In the genomic region with DNA sequence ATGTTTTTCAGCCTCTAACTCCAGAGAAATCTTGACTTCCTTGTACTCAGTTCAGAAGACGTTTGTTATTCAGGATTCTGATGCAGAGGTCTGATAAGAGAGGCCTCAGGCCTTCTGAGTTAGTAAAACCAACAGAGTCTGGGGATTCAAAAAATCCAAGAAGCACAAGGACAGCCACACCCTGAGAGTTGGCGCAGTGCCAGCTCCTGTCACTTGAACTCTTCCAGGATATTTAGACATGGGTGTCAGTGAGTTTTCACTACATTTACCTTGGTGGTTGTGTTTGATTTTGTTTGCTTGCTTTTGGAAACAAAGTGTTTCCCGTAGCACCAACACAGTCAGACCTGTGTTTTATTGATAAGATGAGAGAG, we compare ENCODE assay signal across 12 cellular contexts. TPM values are rescaled to one million over a fixed set of nuclear protein-coding genes. Genes with fewer than 3 reads are reported as not detected.
DNase-seq lines count a peak whose midpoint lies in the region; ATAC-seq, FAIRE-seq and TF ChIP-seq lines count a peak whose summit lies in the region.
"Had no signal": no experiment of that assay in that cellular context is flagged by ENCODE, and none has a peak within 500 bp of the region (broad histone marks: within the 10 kb centered on the region; RNA-seq: fewer than 3 reads in every experiment).

No MANE protein-coding gene starts in this region.

- H3K27ac ChIP-seq in HepG2 (ENCODE audit: extremely low read length, insufficient read depth, low read length) (no peak overlapping the region), right lobe of liver (no peak overlapping the region), VCaP (peak overlapping the region; percentile 97)
- H3K27ac ChIP-seq: body of pancreas had no signal

- H3K4me3 ChIP-seq in HepG2 (replicated peaks in 1 of 3; ENCODE audit: insufficient read depth in 1 of 3, low read depth in 2 of 3, low read length in 3 of 3) (no peak overlapping the region), right lobe of liver (no peak overlapping the region)
- H3K4me3 ChIP-seq: body of pancreas had no signal

- no peaks in the 10 kb centered on the region for H4K20me1 ChIP-seq in HepG2 (ENCODE audit: insufficient read depth, low read length)

- H3K36me3 ChIP-seq in HepG2 (replicated peaks in 1 of 2; ENCODE audit: control insufficient read depth in 1 of 2, insufficient read depth in 2 of 2, low read length in 2 of 2) (no peaks in the 10 kb centered on the region), right lobe of liver (no peaks in the 10 kb centered on the region)

- H2AFZ ChIP-seq in HepG2 (ENCODE audit: low read length): no peak overlapping the region

- no peaks in the 10 kb centered on the region for H3K79me2 ChIP-seq in HepG2 (ENCODE audit: insufficient read depth, low read length)

- TF ChIP-seq CTCF in HepG2 (CRISPR knock-in tag; IDR thresholded peaks at IDR 0.05) (no peak), right lobe of liver (IDR thresholded peaks at IDR 0.05) (no peak), VCaP (conservative IDR thresholded peaks at IDR 0.05) (no peak)

- WGBS in HepG2 (ENCODE audit: low lambda C conversion rate): 36% methylated on average over 3 of the region's 3 CpGs
- 32% methylated on average over 2 of the region's 3 CpGs for WGBS in right lobe of liver (ENCODE audit: insufficient coverage, low coverage, low lambda C conversion rate, missing lambda C conversion rate)

- DNase-seq in HepG2 (ENCODE audit: low spot score) (no peak), right lobe of liver (no peak), left colon (peak in 1 of 2 donors; percentile 70), hippocampal formation (lab: John Stamatoyannopoulos, UW) (no peak), dermis blood vessel endothelial cell (no peak), NCI-H2107 (lab: John Stamatoyannopoulos, UW) (no peak)
- DNase-seq: activated CD8-positive, alpha-beta memory T cell treated with anti-CD3 and anti-CD28 coated beads, Interleukin-2, amount 50 U/mL, for 4 hours had no signal

- no peak overlapping the region for H3K9ac ChIP-seq in HepG2 (ENCODE audit: insufficient read depth, low read depth, low read length)

- CTCF ChIA-PET in HepG2 (lab: Yijun Ruan, JAX; ENCODE audit: low intra/inter-chr PET ratio, low total read pairs): no interaction called here

- no TSS peak for BruUV-seq in HepG2 (replicated peaks; lab: Mats Ljungman, UMichigan)

- ATAC-seq in HepG2: no peak
- no peak for ATAC-seq in right lobe of liver
- peak; percentile 65 for ATAC-seq in left colon
- ATAC-seq in GM19397 (IDR thresholded peaks at IDR 0.05; ENCODE audit: unreplicated experiment): no peak

- H3K27me3 ChIP-seq in HepG2 (ENCODE audit: control insufficient read depth in 1 of 2, insufficient read depth in 2 of 2, low read length in 2 of 2) (no peaks in the 10 kb centered on the region; a peak in 2 of 5 replicates), right lobe of liver (no peaks in the 10 kb centered on the region)
- H3K27me3 ChIP-seq: body of pancreas had no signal

- no peak for TF ChIP-seq RAD21 in HepG2 (CRISPR knock-in tag; IDR thresholded peaks at IDR 0.05)

- H3K4me2 ChIP-seq in HepG2 (ENCODE audit: low read depth, low read length): no peak overlapping the region

- no peak for FAIRE-seq in HepG2 (lab: Jason Lieb, UNC)
- FAIRE-seq: H1 had no signal

- peaks cover 2% of the 10 kb centered on the region; the same call in 1 of the 2 replicates for H3K4me1 ChIP-seq in HepG2 (ENCODE audit: insufficient read depth, low read length)
- H3K4me1 ChIP-seq in right lobe of liver: no peaks in the 10 kb centered on the region

- TF ChIP-seq POLR2A in HepG2 (IDR thresholded peaks at IDR 0.05; ENCODE audit: insufficient read depth in 1 of 2, low read depth in 2 of 2, low read length in 2 of 2) (no peak), right lobe of liver (IDR thresholded peaks at IDR 0.05) (no peak)

- intact Hi-C loops in HepG2 (cut with micrococcal nuclease; ENCODE audit: unreplicated experiment): no loop called here
- intact Hi-C loops in right lobe of liver (cut with DNase I): no loop called here
- intact Hi-C loops in left colon (cut with DNase I, micrococcal nuclease): no loop called here

- H3K9me3 ChIP-seq in HepG2 (ENCODE audit: low read length): no peaks in the 10 kb centered on the region
- H3K9me3 ChIP-seq in right lobe of liver: no peaks in the 10 kb centered on the region
- H3K9me3 ChIP-seq: body of pancreas had no signal

- in situ Hi-C loops in HepG2 (cut with HindIII; ENCODE audit: extremely low pct_ligation_motif_present, low pct_unique_long_range_greater_than_20kb): no loop called here

- TF ChIP-seq EP300 in HepG2 (IDR thresholded peaks at IDR 0.05; ENCODE audit: low read depth in 2 of 2, low read length in 2 of 2) (no peak), HepG2 (CRISPR knock-in tag; IDR thresholded peaks at IDR 0.05; ENCODE audit: borderline replicate concordance) (no peak)

- POLR2A ChIA-PET in HepG2 (lab: Yijun Ruan, JAX): no interaction called here

TF ChIP-seq in HepG2, 621 proteins besides CTCF, POLR2A, EP300 and RAD21:
- TF ChIP-seq NFE2L1 (CRISPR knock-in tag; IDR thresholded peaks at IDR 0.05; ENCODE audit: borderline replicate concordance): no peak
- peak; percentile 88 for TF ChIP-seq LCORL (IDR thresholded peaks at IDR 0.05)
- no peak for TF ChIP-seq LCORL (CRISPR knock-in tag; IDR thresholded peaks at IDR 0.05)

RNA-seq across cellular contexts. Expression of a gene that starts 41.6 kb away (rescaled TPM):
- total RNA-seq in HepG2 (2016; rRNA removed; fragmentation: Illumina TruSeq; extraction: Trizol): not detected in 2 replicates
- total RNA-seq in HepG2 (2016; cell fraction: cytosol; rRNA removed; fragmentation: Illumina TruSeq; extraction: Trizol; ENCODE audit: low read depth): not detected in 2 replicates
- not detected in 2 replicates for total RNA-seq in HepG2 (2016; cell fraction: insoluble cytoplasmic fraction; rRNA removed; fragmentation: Illumina TruSeq; extraction: Trizol)
- total RNA-seq in HepG2 (2016; cell fraction: membrane; rRNA removed; fragmentation: Illumina TruSeq; extraction: Trizol): 0.19 TPM in 1 of 2 replicates, not detected in the other
- not detected in 2 replicates for total RNA-seq in HepG2 (2016; cell fraction: nucleus; rRNA removed; fragmentation: Illumina TruSeq; extraction: Trizol)
- polyA plus RNA-seq in HepG2 (2011; rRNA removed): 0.07 and 0.16 TPM in 2 replicates
- polyA plus RNA-seq in HepG2 (2011; cell fraction: cytosol; rRNA removed): 0.06 and 0.07 TPM in 2 replicates
- polyA plus RNA-seq in HepG2 (2011; cell fraction: nucleus; rRNA removed): 0.17 TPM in 1 of 2 replicates, not detected in the other
- 0.39 and 0.45 TPM in 2 replicates for polyA plus RNA-seq in HepG2 (2012)
- polyA plus RNA-seq in HepG2 (2016; cell fraction: cytosol; fragmentation: Illumina TruSeq; extraction: Trizol; ENCODE audit: low read depth): not detected in 2 replicates
- polyA plus RNA-seq in HepG2 (2016; cell fraction: insoluble cytoplasmic fraction; fragmentation: Illumina TruSeq; extraction: Trizol; ENCODE audit: low read depth): not detected in 2 replicates
- polyA plus RNA-seq in HepG2 (2016; cell fraction: membrane; fragmentation: Illumina TruSeq; extraction: Trizol; ENCODE audit: low read depth): not detected in 2 replicates
- polyA plus RNA-seq in HepG2 (2016; cell fraction: nucleus; fragmentation: Illumina TruSeq; extraction: Trizol; ENCODE audit: insufficient read depth, low read depth): not detected in 2 replicates
- 36.7 TPM in 1 of 2 replicates, not detected in the other for polyA minus RNA-seq in HepG2 (2011; rRNA and poly(A)+ RNA removed; ENCODE audit: low replicate concordance)
- 0.30 TPM in 1 of 2 replicates, not detected in the other for polyA minus RNA-seq in HepG2 (2011; cell fraction: cytosol; rRNA and poly(A)+ RNA removed)
- 0.99 and 1.0 TPM in 2 replicates for polyA minus RNA-seq in HepG2 (2011; cell fraction: nucleus; rRNA and poly(A)+ RNA removed)
- total RNA-seq in right lobe of liver: 1 to 10 TPM; 1.2 to 5.4 (median 2.4) TPM
- 1 to 10 TPM in 1 of 2 donors, under 1 TPM in 1; 0.89 to 1.4 TPM for total RNA-seq in left colon
- total RNA-seq in dermis blood vessel endothelial cell: under 0.01 TPM in 2 replicates
- total RNA-seq: T-helper 1 cell treated with Interleukin-12 subunit alpha and Interleukin-12 subunit beta and Interleukin-4 antibody, amounts not matched to agents 30 ng/mL and 1 ng/mL, for 36 hours had no signal
